ENCODE assay signal across 24 cellular contexts in the genomic region with DNA sequence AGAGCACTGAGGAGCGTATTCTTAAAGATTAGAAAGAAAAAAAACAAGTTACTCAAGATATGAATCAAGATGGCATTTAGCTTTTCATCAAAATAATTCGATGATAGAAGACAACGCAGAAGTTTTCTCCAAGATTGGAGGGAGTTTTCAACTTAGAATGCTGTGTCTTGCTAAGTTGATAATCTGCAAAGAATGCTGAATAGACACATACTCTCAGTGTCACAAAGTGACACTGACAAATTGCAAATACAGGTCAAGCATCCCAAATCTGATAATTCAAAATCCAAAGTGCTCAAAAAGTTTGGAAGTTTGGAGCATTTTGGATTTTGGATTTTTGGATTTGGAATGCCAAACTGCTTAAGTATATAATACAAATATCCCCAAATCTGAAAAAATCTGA.
DNase-seq lines count a peak whose midpoint lies in the region; ATAC-seq, FAIRE-seq and TF ChIP-seq lines count a peak whose summit lies in the region.
"Had no signal": no experiment of that assay in that cellular context is flagged by ENCODE, and none has a peak within 500 bp of the region (broad histone marks: within the 10 kb centered on the region; RNA-seq: fewer than 3 reads in every experiment).

No MANE protein-coding gene starts in this region.

- no peaks in the 10 kb centered on the region for H3K9me1 ChIP-seq in K562 (ENCODE audit: control insufficient read depth, insufficient read depth, low read length)

- no peaks in the 10 kb centered on the region for H3K4me1 Mint-ChIP-seq in neural progenitor cell
- H3K4me1 Mint-ChIP-seq: CD14-positive monocyte; CD8-positive, alpha-beta memory T cell had no signal

- TF ChIP-seq RAD21 in HepG2 (CRISPR knock-in tag; IDR thresholded peaks at IDR 0.05), result no peak
- no peak for TF ChIP-seq RAD21 in K562 (CRISPR knock-in tag; conservative IDR thresholded peaks at IDR 0.05 in 1 of 2, IDR thresholded peaks at IDR 0.05 in 1 of 2)

- H3K9me3 Mint-ChIP-seq in neural progenitor cell, result no peaks in the 10 kb centered on the region
- H3K9me3 Mint-ChIP-seq: CD8-positive, alpha-beta memory T cell; H9; HFFc6 had no signal

- H3K36me3 ChIP-seq in HepG2 (replicated peaks in 1 of 2; ENCODE audit: control insufficient read depth in 1 of 2, insufficient read depth in 2 of 2, low read length in 2 of 2) (no peaks in the 10 kb centered on the region), right lobe of liver (no peaks in the 10 kb centered on the region), K562 (ENCODE audit: control insufficient read depth, insufficient read depth, low read length) (no peaks in the 10 kb centered on the region), neural progenitor cell (no peaks in the 10 kb centered on the region)
- H3K36me3 ChIP-seq: BE2C; BLaER1 treated with 17β-estradiol and CSF1 and Interleukin-3, amounts not matched to agents 10 nM and 100 nM had no signal

- no peak for ATAC-seq in HepG2
- no peak for ATAC-seq in right lobe of liver
- no peak for ATAC-seq in K562
- ATAC-seq in HG03457 (IDR thresholded peaks at IDR 0.05; ENCODE audit: unreplicated experiment), result no peak

- DNase-seq in HepG2 (ENCODE audit: low spot score), result no peak
- DNase-seq in right lobe of liver, result no peak
- no peak for DNase-seq in K562 (ENCODE audit: extremely low read depth in 1 of 4, low spot score in 3 of 4)
- no peak for DNase-seq in neural progenitor cell (ENCODE audit: low spot score)
- DNase-seq in HUDEP-2 (lab: John Stamatoyannopoulos, UW; ENCODE audit: unreplicated experiment in 76 of 76), result no peak
- DNase-seq: ACHN; AML-193; BE2C; CD4-positive, alpha-beta T cell; CD8-positive, alpha-beta memory T cell; DMS53; DMS79 treated with DMSO at 0.1 percent for 48 hours; GF-D8; GOT3; H9; HFFc6 had no signal

- H3K4me1 ChIP-seq in HepG2 (ENCODE audit: insufficient read depth, low read length) (no peaks in the 10 kb centered on the region), right lobe of liver (no peaks in the 10 kb centered on the region), K562 (replicated peaks in 1 of 2; ENCODE audit: control insufficient read depth in 2 of 2, insufficient read depth in 2 of 2, low read length in 2 of 2) (no peaks in the 10 kb centered on the region), neural progenitor cell (peaks cover 10% of the 10 kb centered on the region)
- H3K4me1 ChIP-seq: BE2C had no signal

- H3K79me2 ChIP-seq in HepG2 (ENCODE audit: insufficient read depth, low read length) (no peaks in the 10 kb centered on the region), K562 (ENCODE audit: control insufficient read depth, insufficient read depth, low read length) (no peaks in the 10 kb centered on the region), neural progenitor cell (ENCODE audit: low read depth) (peaks cover 4% of the 10 kb centered on the region)

- H3K27me3 ChIP-seq in HepG2 (ENCODE audit: control insufficient read depth in 1 of 2, insufficient read depth in 2 of 2, low read length in 2 of 2), result no peaks in the 10 kb centered on the region
- no peaks in the 10 kb centered on the region for H3K27me3 ChIP-seq in right lobe of liver
- H3K27me3 ChIP-seq in K562 (ENCODE audit: control insufficient read depth in 2 of 2, insufficient read depth in 2 of 2, low read length in 2 of 2), result no peaks in the 10 kb centered on the region
- H3K27me3 ChIP-seq in neural progenitor cell, result no peaks in the 10 kb centered on the region
- H3K27me3 ChIP-seq: BLaER1 treated with 17β-estradiol and CSF1 and Interleukin-3, amounts not matched to agents 10 nM and 100 nM had no signal

- H3K27ac Mint-ChIP-seq in neural progenitor cell, result no peak overlapping the region
- H3K27ac Mint-ChIP-seq: CD14-positive monocyte; CD4-positive, alpha-beta T cell; HFFc6 had no signal

- 68% methylated on average over 3 of the region's 3 CpGs for WGBS in HepG2 (ENCODE audit: low lambda C conversion rate)
- WGBS in right lobe of liver (ENCODE audit: insufficient coverage, low coverage, low lambda C conversion rate, missing lambda C conversion rate), result 88% methylated on average over 3 of the region's 3 CpGs
- WGBS in K562 (ENCODE audit: insufficient coverage, low coverage, missing lambda C conversion rate), result 0% methylated on average over 3 of the region's 3 CpGs

- POLR2A ChIA-PET in HepG2 (lab: Yijun Ruan, JAX) (no interaction called here), K562 (lab: Yijun Ruan, JAX) (no interaction called here)

- no peak for TF ChIP-seq CTCF in HepG2 (CRISPR knock-in tag; IDR thresholded peaks at IDR 0.05)
- TF ChIP-seq CTCF in right lobe of liver (IDR thresholded peaks at IDR 0.05), result no peak
- no peak for TF ChIP-seq CTCF in K562 (IDR thresholded peaks at IDR 0.05 in 2 of 3, conservative IDR thresholded peaks at IDR 0.05 in 1 of 3; ENCODE audit: insufficient read depth in 2 of 3, low read depth in 1 of 3, low read length in 3 of 3)
- TF ChIP-seq CTCF in neural progenitor cell (IDR thresholded peaks at IDR 0.05), result no peak

- no peak overlapping the region for H3K27ac ChIP-seq in HepG2 (ENCODE audit: extremely low read length, insufficient read depth, low read length)
- no peak overlapping the region for H3K27ac ChIP-seq in right lobe of liver
- H3K27ac ChIP-seq in K562 (ENCODE audit: extremely low read depth, low read depth, low read length), result no peak overlapping the region
- no peak overlapping the region for H3K27ac ChIP-seq in neural progenitor cell
- H3K27ac ChIP-seq: 22Rv1; BLaER1 treated with 17β-estradiol and CSF1 and Interleukin-3, amounts not matched to agents 10 nM and 100 nM had no signal

- H3K9ac ChIP-seq in HepG2 (ENCODE audit: insufficient read depth, low read depth, low read length) (no peak overlapping the region), K562 (ENCODE audit: insufficient read depth in 1 of 2, low read depth in 2 of 2, low read length in 2 of 2) (no peak overlapping the region), neural progenitor cell (no peak overlapping the region)
- H3K9ac ChIP-seq: BLaER1 treated with 17β-estradiol and CSF1 and Interleukin-3, amounts not matched to agents 10 nM and 100 nM had no signal

- H3K4me3 Mint-ChIP-seq in neural progenitor cell, result no peak overlapping the region
- H3K4me3 Mint-ChIP-seq: CD14-positive monocyte; CD4-positive, alpha-beta T cell; CD8-positive, alpha-beta memory T cell; H9; HFFc6 had no signal

- H3K9me3 ChIP-seq in HepG2 (ENCODE audit: low read length) (no peaks in the 10 kb centered on the region), right lobe of liver (no peaks in the 10 kb centered on the region), K562 (replicated peaks; ENCODE audit: control insufficient read depth, insufficient read depth, low read depth, low read length) (no peaks in the 10 kb centered on the region), neural progenitor cell (ENCODE audit: low read depth) (no peaks in the 10 kb centered on the region)
- H3K9me3 ChIP-seq: BE2C; BLaER1 treated with 17β-estradiol and CSF1 and Interleukin-3, amounts not matched to agents 10 nM and 100 nM had no signal

- TF ChIP-seq POLR2A in HepG2 (IDR thresholded peaks at IDR 0.05; ENCODE audit: insufficient read depth in 1 of 2, low read depth in 2 of 2, low read length in 2 of 2) (no peak), right lobe of liver (IDR thresholded peaks at IDR 0.05) (no peak), K562 (conservative IDR thresholded peaks at IDR 0.05) (no peak)

- no peak overlapping the region for H2AFZ ChIP-seq in HepG2 (ENCODE audit: low read length)
- no peak overlapping the region for H2AFZ ChIP-seq in K562 (ENCODE audit: low read depth, low read length)
- no peak overlapping the region for H2AFZ ChIP-seq in neural progenitor cell (replicated peaks)

- no peaks in the 10 kb centered on the region for H3F3A ChIP-seq in neural progenitor cell (ENCODE audit: low read depth)

- TF ChIP-seq EP300 in HepG2 (IDR thresholded peaks at IDR 0.05; ENCODE audit: low read depth in 2 of 2, low read length in 2 of 2), result no peak
- TF ChIP-seq EP300 in HepG2 (CRISPR knock-in tag; IDR thresholded peaks at IDR 0.05; ENCODE audit: borderline replicate concordance), result no peak
- TF ChIP-seq EP300 in K562 (IDR thresholded peaks at IDR 0.05; ENCODE audit: low read length), result no peak

- H3K4me2 ChIP-seq in HepG2 (ENCODE audit: low read depth, low read length) (no peak overlapping the region), K562 (ENCODE audit: insufficient read depth, low read length) (no peak overlapping the region), neural progenitor cell (peak overlapping the region; percentile 16)
- H3K4me2 ChIP-seq: BLaER1 treated with 17β-estradiol and CSF1 and Interleukin-3, amounts not matched to agents 10 nM and 100 nM had no signal

- intact Hi-C loops in HepG2 (cut with micrococcal nuclease; ENCODE audit: unreplicated experiment) (no loop called here), right lobe of liver (cut with DNase I) (no loop called here), K562 (cut with micrococcal nuclease) (no loop called here)

- FAIRE-seq in HepG2 (lab: Jason Lieb, UNC) (no peak), K562 (lab: Jason Lieb, UNC) (no peak)
- FAIRE-seq: A204.1, D721Med, GM12891, GM18507 had no signal

- H4K20me1 ChIP-seq in HepG2 (ENCODE audit: insufficient read depth, low read length), result no peaks in the 10 kb centered on the region
- H4K20me1 ChIP-seq in K562 (replicated peaks; ENCODE audit: control insufficient read depth, insufficient read depth, low read length), result no peaks in the 10 kb centered on the region
- H4K20me1 ChIP-seq in neural progenitor cell (ENCODE audit: low read depth), result no peaks in the 10 kb centered on the region
- H4K20me1 ChIP-seq: BLaER1 treated with 17β-estradiol and CSF1 and Interleukin-3, amounts not matched to agents 10 nM and 100 nM had no signal

- BruUV-seq in HepG2 (replicated peaks; lab: Mats Ljungman, UMichigan) (no TSS peak), K562 (replicated peaks; lab: Mats Ljungman, UMichigan) (no TSS peak)

- no peaks in the 10 kb centered on the region for H3K27me3 Mint-ChIP-seq in neural progenitor cell (ENCODE audit: insufficient read depth, low read depth)
- H3K27me3 Mint-ChIP-seq: CD4-positive, alpha-beta T cell; CD8-positive, alpha-beta memory T cell had no signal

- in situ Hi-C loops in HepG2 (cut with HindIII; ENCODE audit: extremely low pct_ligation_motif_present, low pct_unique_long_range_greater_than_20kb) (no loop called here), K562 (cut with MboI) (no loop called here)

- no peaks in the 10 kb centered on the region for H3K36me3 Mint-ChIP-seq in neural progenitor cell

- CTCF ChIA-PET in HepG2 (lab: Yijun Ruan, JAX; ENCODE audit: low intra/inter-chr PET ratio, low total read pairs) (no interaction called here), K562 (lab: Yijun Ruan, JAX; ENCODE audit: low intra/inter-chr PET ratio) (no interaction called here)

- H3K4me3 ChIP-seq in HepG2 (replicated peaks in 1 of 3; ENCODE audit: insufficient read depth in 1 of 3, low read depth in 2 of 3, low read length in 3 of 3), result no peak overlapping the region
- no peak overlapping the region for H3K4me3 ChIP-seq in right lobe of liver
- no peak overlapping the region for H3K4me3 ChIP-seq in K562
- H3K4me3 ChIP-seq in neural progenitor cell, result no peak overlapping the region
- H3K4me3 ChIP-seq: BLaER1 treated with 17β-estradiol and CSF1 and Interleukin-3, amounts not matched to agents 10 nM and 100 nM had no signal

TF ChIP-seq in HepG2, 621 proteins besides CTCF, POLR2A, EP300 and RAD21 (continues in another document):
- no peak for TF ChIP-seq ZNF879 (CRISPR knock-in tag; IDR thresholded peaks at IDR 0.05)
- TF ChIP-seq ZBTB7A (CRISPR knock-in tag; IDR thresholded peaks at IDR 0.05), result no peak

TF ChIP-seq in K562, 482 proteins besides CTCF, POLR2A, EP300 and RAD21 (continues in another document):
- no peak for TF ChIP-seq ATF7 (IDR thresholded peaks at IDR 0.05)

Comparison
In these comparisons a context has a peak if more than half of its experiments do, and no peak if none do; other contexts are left out.
1. Of the 241 proteins assayed by ChIP-seq in both HepG2 and K562: peak only in HepG2: MAFF and MAFK; only in K562: none; in both: none; in neither: 239.